26 cellular contexts compared by ENCODE assay signal in the genomic region with DNA sequence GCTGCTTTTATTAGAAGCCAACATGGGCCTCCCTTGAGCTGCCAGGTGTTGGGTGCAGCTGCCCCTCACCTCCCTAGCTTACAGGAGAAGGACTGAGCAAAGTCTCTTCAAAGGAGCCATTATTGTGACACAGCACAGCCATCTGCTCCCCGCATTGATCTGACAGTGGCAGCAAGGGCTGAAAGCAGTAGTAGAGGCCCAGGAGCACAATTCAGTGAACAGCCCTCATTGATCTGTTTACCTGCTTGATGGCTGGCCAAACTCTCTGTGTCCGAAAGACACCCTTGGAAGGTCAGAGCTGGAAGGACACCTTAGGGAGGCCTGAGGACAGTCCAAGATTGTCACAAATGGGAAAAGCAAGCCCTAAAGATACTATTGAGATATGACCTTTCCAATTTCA. TPM values are rescaled to one million over a fixed set of nuclear protein-coding genes. Genes with fewer than 3 reads are reported as not detected.
A peak's percentile ranks its signal among the peaks of the same experiment; 100 is the strongest.
DNase-seq lines count a peak whose midpoint lies in the region; ATAC-seq, FAIRE-seq and TF ChIP-seq lines count a peak whose summit lies in the region.
"Had no signal": no experiment of that assay in that cellular context is flagged by ENCODE, and none has a peak within 500 bp of the region (broad histone marks: within the 10 kb centered on the region; RNA-seq: fewer than 3 reads in every experiment).

No MANE protein-coding gene starts in this region.

- POLR2A ChIA-PET in HepG2 (lab: Yijun Ruan, JAX), result no interaction called here

- no peak overlapping the region for H3K4me3 ChIP-seq in HepG2 (replicated peaks in 1 of 3; ENCODE audit: insufficient read depth in 1 of 3, low read depth in 2 of 3, low read length in 3 of 3)
- H3K4me3 ChIP-seq in right lobe of liver, result no peak overlapping the region
- H3K4me3 ChIP-seq: BLaER1 had no signal

- H3K27me3 ChIP-seq in HepG2 (ENCODE audit: control insufficient read depth in 1 of 2, insufficient read depth in 2 of 2, low read length in 2 of 2) (no peaks in the 10 kb centered on the region; a peak in 1 of 5 replicates), right lobe of liver (no peaks in the 10 kb centered on the region)
- H3K27me3 ChIP-seq: BE2C, BLaER1 had no signal

- BruUV-seq in HepG2 (replicated peaks; lab: Mats Ljungman, UMichigan), result no TSS peak

- TF ChIP-seq CTCF in HepG2 (CRISPR knock-in tag; IDR thresholded peaks at IDR 0.05), result no peak
- no peak for TF ChIP-seq CTCF in right lobe of liver (IDR thresholded peaks at IDR 0.05)

- CTCF ChIA-PET in HepG2 (lab: Yijun Ruan, JAX; ENCODE audit: low intra/inter-chr PET ratio, low total read pairs), result no interaction called here

- in situ Hi-C loops in HepG2 (cut with HindIII; ENCODE audit: extremely low pct_ligation_motif_present, low pct_unique_long_range_greater_than_20kb), result no loop called here

- no peak for TF ChIP-seq EP300 in HepG2 (IDR thresholded peaks at IDR 0.05; ENCODE audit: low read depth in 2 of 2, low read length in 2 of 2)
- TF ChIP-seq EP300 in HepG2 (CRISPR knock-in tag; IDR thresholded peaks at IDR 0.05; ENCODE audit: borderline replicate concordance), result no peak

- no peak for FAIRE-seq in HepG2 (lab: Jason Lieb, UNC)
- FAIRE-seq: A204.1, G401.6, GM12891 had no signal

- H3K4me1 ChIP-seq in HepG2 (ENCODE audit: insufficient read depth, low read length) (no peaks in the 10 kb centered on the region), right lobe of liver (peaks cover 0 to 15% (median 6%) of the 10 kb centered on the region in 4 donors)
- H3K4me1 ChIP-seq: BE2C, BLaER1 had no signal

- no peak overlapping the region for H2AFZ ChIP-seq in HepG2 (ENCODE audit: low read length)

- DNase-seq in HepG2 (ENCODE audit: low spot score), result no peak
- DNase-seq in right lobe of liver, result peak in 2 of 3 donors; percentile 62 to 71
- no peak for DNase-seq in sciatic nerve (ENCODE audit: low spot score)
- DNase-seq in substantia nigra (lab: John Stamatoyannopoulos, UW), result no peak
- no peak for DNase-seq in amygdala (lab: John Stamatoyannopoulos, UW)
- no peak for DNase-seq in DMS153 treated with DMSO at 0.1 percent for 48 hours (lab: John Stamatoyannopoulos, UW; ENCODE audit: unreplicated experiment)
- DNase-seq: 8988T; ACHN; BE2C; C1 segment of cervical spinal cord; CD4-positive, alpha-beta memory T cell; CD4-positive, CD25-positive, alpha-beta regulatory T cell; CD8-positive, alpha-beta memory T cell; COR-L47; DMS 273 treated with DMSO at 0.1 percent for 48 hours; DMS153; DMS79 treated with DMSO at 0.1 percent for 48 hours; GF-D8 had no signal

- H3K4me2 ChIP-seq in HepG2 (ENCODE audit: low read depth, low read length), result no peak overlapping the region
- H3K4me2 ChIP-seq: BLaER1 had no signal

- no peaks in the 10 kb centered on the region for H3K79me2 ChIP-seq in HepG2 (ENCODE audit: insufficient read depth, low read length)

- H4K20me1 ChIP-seq in HepG2 (ENCODE audit: insufficient read depth, low read length), result no peaks in the 10 kb centered on the region
- H4K20me1 ChIP-seq: BLaER1 had no signal

- ATAC-seq in HepG2 (peak; percentile 37; the same call in 2 of the 3 replicates), right lobe of liver (peak; percentile 89 to 97 (median 92)), sciatic nerve (peak; percentile 5), HG02870 (IDR thresholded peaks at IDR 0.05; ENCODE audit: unreplicated experiment) (no peak)

- TF ChIP-seq POLR2A in HepG2 (IDR thresholded peaks at IDR 0.05; ENCODE audit: insufficient read depth in 1 of 2, low read depth in 2 of 2, low read length in 2 of 2), result no peak
- no peak for TF ChIP-seq POLR2A in right lobe of liver (IDR thresholded peaks at IDR 0.05)

- H3K9me3 ChIP-seq in HepG2 (ENCODE audit: low read length) (no peaks in the 10 kb centered on the region), right lobe of liver (no peaks in the 10 kb centered on the region)
- H3K9me3 ChIP-seq: BE2C, BLaER1 had no signal

- WGBS in HepG2 (ENCODE audit: low lambda C conversion rate), result 0% methylated on average over 1 of the region's 2 CpGs
- 67% methylated on average over 1 of the region's 2 CpGs for WGBS in right lobe of liver (ENCODE audit: insufficient coverage, low coverage, low lambda C conversion rate, missing lambda C conversion rate)

- H3K36me3 ChIP-seq in HepG2 (replicated peaks in 1 of 2; ENCODE audit: control insufficient read depth in 1 of 2, insufficient read depth in 2 of 2, low read length in 2 of 2) (no peaks in the 10 kb centered on the region), right lobe of liver (no peaks in the 10 kb centered on the region)
- H3K36me3 ChIP-seq: BE2C, BLaER1 had no signal

- TF ChIP-seq RAD21 in HepG2 (CRISPR knock-in tag; IDR thresholded peaks at IDR 0.05), result no peak

- intact Hi-C loops in HepG2 (cut with micrococcal nuclease; ENCODE audit: unreplicated experiment) (no loop called here), right lobe of liver (cut with DNase I) (no loop called here), sciatic nerve (cut with DNase I) (no loop called here)

- H3K27ac ChIP-seq in HepG2 (ENCODE audit: extremely low read length, insufficient read depth, low read length) (no peak overlapping the region), right lobe of liver (no peak overlapping the region), substantia nigra (ENCODE audit: low read depth, low read length, poor library complexity, severe bottlenecking) (no peak overlapping the region)
- H3K27ac ChIP-seq: BLaER1 had no signal

- no peak overlapping the region for H3K9ac ChIP-seq in HepG2 (ENCODE audit: insufficient read depth, low read depth, low read length)
- H3K9ac ChIP-seq: BLaER1 had no signal

TF ChIP-seq in HepG2, 621 proteins besides CTCF, POLR2A, EP300 and RAD21 (continues in another document):
- TF ChIP-seq GTF3A (CRISPR knock-in tag; conservative IDR thresholded peaks at IDR 0.05) (no peak), ZFP36L1 (CRISPR knock-in tag; IDR thresholded peaks at IDR 0.05) (no peak), ZNF777 (CRISPR knock-in tag; IDR thresholded peaks at IDR 0.05) (no peak), ZNF670 (CRISPR knock-in tag; IDR thresholded peaks at IDR 0.05; ENCODE audit: borderline replicate concordance) (no peak), GATAD1 (CRISPR knock-in tag; IDR thresholded peaks at IDR 0.05) (no peak)
- TF ChIP-seq, protein P1, sequence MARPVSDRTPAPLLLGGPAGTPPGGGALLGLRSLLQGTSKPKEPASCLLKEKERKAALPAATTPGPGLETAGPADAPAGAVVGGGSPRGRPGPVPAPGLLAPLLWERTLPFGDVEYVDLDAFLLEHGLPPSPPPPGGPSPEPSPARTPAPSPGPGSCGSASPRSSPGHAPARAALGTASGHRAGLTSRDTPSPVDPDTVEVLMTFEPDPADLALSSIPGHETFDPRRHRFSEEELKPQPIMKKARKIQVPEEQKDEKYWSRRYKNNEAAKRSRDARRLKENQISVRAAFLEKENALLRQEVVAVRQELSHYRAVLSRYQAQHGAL (CRISPR knock-in tag; IDR thresholded peaks at IDR 0.05; ENCODE audit: not compliant biosample characterization), result no peak

RNA-seq across cellular contexts. Expression of gene HMGB4, which starts 14.5 kb away (rescaled TPM):
- total RNA-seq in HepG2 (2016; rRNA removed; fragmentation: Illumina TruSeq; extraction: Trizol) (not detected in 2 replicates), right lobe of liver (not detected), sciatic nerve (not detected)
- not detected in 2 replicates for total RNA-seq in HepG2 (2016; cell fraction: cytosol; rRNA removed; fragmentation: Illumina TruSeq; extraction: Trizol; ENCODE audit: low read depth)
- total RNA-seq in HepG2 (2016; cell fraction: insoluble cytoplasmic fraction; rRNA removed; fragmentation: Illumina TruSeq; extraction: Trizol), result not detected in 2 replicates
- total RNA-seq in HepG2 (2016; cell fraction: membrane; rRNA removed; fragmentation: Illumina TruSeq; extraction: Trizol), result not detected in 2 replicates
- not detected in 2 replicates for total RNA-seq in HepG2 (2016; cell fraction: nucleus; rRNA removed; fragmentation: Illumina TruSeq; extraction: Trizol)
- polyA plus RNA-seq in HepG2 (2011; rRNA removed), result not detected in 2 replicates
- not detected in 2 replicates for polyA plus RNA-seq in HepG2 (2011; cell fraction: cytosol; rRNA removed)
- not detected in 2 replicates for polyA plus RNA-seq in HepG2 (2011; cell fraction: nucleus; rRNA removed)
- not detected in 2 replicates for polyA plus RNA-seq in HepG2 (2012)
- not detected in 2 replicates for polyA plus RNA-seq in HepG2 (2016; cell fraction: cytosol; fragmentation: Illumina TruSeq; extraction: Trizol; ENCODE audit: low read depth)
- polyA plus RNA-seq in HepG2 (2016; cell fraction: insoluble cytoplasmic fraction; fragmentation: Illumina TruSeq; extraction: Trizol; ENCODE audit: low read depth), result not detected in 2 replicates
- not detected in 2 replicates for polyA plus RNA-seq in HepG2 (2016; cell fraction: membrane; fragmentation: Illumina TruSeq; extraction: Trizol; ENCODE audit: low read depth)
- polyA plus RNA-seq in HepG2 (2016; cell fraction: nucleus; fragmentation: Illumina TruSeq; extraction: Trizol; ENCODE audit: insufficient read depth, low read depth), result not detected in 2 replicates
- not detected in 2 replicates for polyA minus RNA-seq in HepG2 (2011; rRNA and poly(A)+ RNA removed; ENCODE audit: low replicate concordance)
- polyA minus RNA-seq in HepG2 (2011; cell fraction: cytosol; rRNA and poly(A)+ RNA removed), result not detected in 2 replicates
- not detected in 2 replicates for polyA minus RNA-seq in HepG2 (2011; cell fraction: nucleus; rRNA and poly(A)+ RNA removed)
- total RNA-seq: A673; CD4-positive, alpha-beta memory T cell; CD4-positive, CD25-positive, alpha-beta regulatory T cell; CD8-positive, alpha-beta memory T cell had no signal
- polyA plus RNA-seq: AG04450; CD14-positive monocyte; CD4-positive, alpha-beta memory T cell; CD4-positive, CD25-positive, alpha-beta regulatory T cell; CD8-positive, alpha-beta memory T cell had no signal

Comparison
In these comparisons a context has a peak if more than half of its experiments do, and no peak if none do; other contexts are left out.
1. DNase-seq: peak in right lobe of liver (2 of 3); none in HepG2 (single experiment), sciatic nerve (single experiment), substantia nigra (0 of 49), amygdala (0 of 56) and DMS153 treated with DMSO at 0.1 percent for 48 hours (single experiment).